ENCODE assay signal across 25 cellular contexts in the genomic region with DNA sequence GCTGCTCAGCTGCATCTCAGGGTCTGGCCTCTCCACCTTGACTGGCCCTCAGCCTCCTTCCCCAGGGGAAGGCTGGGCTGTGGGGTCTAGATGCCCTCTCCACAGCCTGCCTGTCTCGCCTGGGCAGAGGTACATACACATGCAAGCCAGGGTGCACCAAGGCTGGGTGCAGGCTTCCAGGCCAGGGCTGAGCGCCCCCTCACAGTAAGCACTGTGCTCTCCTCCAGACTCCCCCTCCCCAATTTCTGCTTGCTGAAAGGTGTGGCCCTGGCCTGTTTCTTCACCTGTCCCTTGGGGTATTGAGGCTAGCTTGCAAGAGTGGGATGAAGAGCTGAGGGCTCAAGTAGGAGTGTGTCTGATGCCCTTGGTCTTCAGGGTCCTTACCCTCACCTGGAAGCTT. TPM values are rescaled to one million over a fixed set of nuclear protein-coding genes. Genes with fewer than 3 reads are reported as not detected.
A peak's percentile ranks its signal among the peaks of the same experiment; 100 is the strongest.
DNase-seq lines count a peak whose midpoint lies in the region; ATAC-seq, FAIRE-seq and TF ChIP-seq lines count a peak whose summit lies in the region.
"Had no signal": no experiment of that assay in that cellular context is flagged by ENCODE, and none has a peak within 500 bp of the region (broad histone marks: within the 10 kb centered on the region; RNA-seq: fewer than 3 reads in every experiment).

No MANE protein-coding gene starts in this region.

- no peaks in the 10 kb centered on the region for H3K79me2 ChIP-seq in HepG2 (ENCODE audit: insufficient read depth, low read length)

- H4K20me1 ChIP-seq in HepG2 (ENCODE audit: insufficient read depth, low read length), result no peaks in the 10 kb centered on the region

- no peak overlapping the region for H3K4me2 ChIP-seq in HepG2 (ENCODE audit: low read depth, low read length)

- TF ChIP-seq POLR2A in HepG2 (IDR thresholded peaks at IDR 0.05; ENCODE audit: insufficient read depth in 1 of 2, low read depth in 2 of 2, low read length in 2 of 2), result no peak

- H3K4me3 ChIP-seq in left ventricle myocardium inferior, result no peak overlapping the region
- no peak overlapping the region for H3K4me3 ChIP-seq in HepG2 (replicated peaks in 1 of 3; ENCODE audit: insufficient read depth in 1 of 3, low read depth in 2 of 3, low read length in 3 of 3)
- H3K4me3 ChIP-seq: body of pancreas, pancreas, right lobe of liver, suprapubic skin had no signal

- H2AFZ ChIP-seq in HepG2 (ENCODE audit: low read length), result no peak overlapping the region

- TF ChIP-seq CTCF in left ventricle myocardium inferior (IDR thresholded peaks at IDR 0.05; ENCODE audit: borderline replicate concordance), result no peak
- TF ChIP-seq CTCF in HepG2 (CRISPR knock-in tag; IDR thresholded peaks at IDR 0.05), result no peak

- no peaks in the 10 kb centered on the region for H3K27me3 Mint-ChIP-seq in IgD-negative memory B cell
- H3K27me3 Mint-ChIP-seq in stimulated activated memory B cell treated with anti-CD40 and anti-IgM and Interleukin-4, amounts not matched to agents 10 μg/mL and 1 μg/mL and 100 μg/mL, for 72 hours, result no peaks in the 10 kb centered on the region
- H3K27me3 Mint-ChIP-seq: T-cell had no signal

- H3K27ac ChIP-seq in left ventricle myocardium inferior (replicated peaks) (peak overlapping the region; percentile 45), HepG2 (ENCODE audit: extremely low read length, insufficient read depth, low read length) (no peak overlapping the region), substantia nigra (ENCODE audit: low read depth, low read length, poor library complexity, severe bottlenecking) (no peak overlapping the region)
- H3K27ac ChIP-seq: body of pancreas, pancreas, right lobe of liver, suprapubic skin had no signal

- no peak for TF ChIP-seq EP300 in HepG2 (IDR thresholded peaks at IDR 0.05; ENCODE audit: low read depth in 2 of 2, low read length in 2 of 2)
- TF ChIP-seq EP300 in HepG2 (CRISPR knock-in tag; IDR thresholded peaks at IDR 0.05; ENCODE audit: borderline replicate concordance), result no peak

- ATAC-seq in left cardiac atrium (no peak), HepG2 (no peak)
- no peak for ATAC-seq in stimulated activated memory B cell treated with anti-CD40 and anti-IgM and Interleukin-4, amounts not matched to agents 10 μg/mL and 1 μg/mL and 100 μg/mL, for 72 hours
- ATAC-seq: body of pancreas; CD8-positive, alpha-beta T cell; pancreas had no signal

- POLR2A ChIA-PET in HepG2 (lab: Yijun Ruan, JAX), result interaction anchor here (0.6 kb wide), 1 partner anchor 79 kb away, joined by 3 read pairs; no protein-coding TSS in a partner anchor

- H3K9me3 Mint-ChIP-seq in IgD-negative memory B cell, result no peaks in the 10 kb centered on the region
- no peaks in the 10 kb centered on the region for H3K9me3 Mint-ChIP-seq in stimulated activated memory B cell treated with anti-CD40 and anti-IgM and Interleukin-4, amounts not matched to agents 10 μg/mL and 1 μg/mL and 100 μg/mL, for 72 hours
- H3K9me3 Mint-ChIP-seq: CD8-positive, alpha-beta T cell; T-cell had no signal

- no peaks in the 10 kb centered on the region for H3K36me3 Mint-ChIP-seq in IgD-negative memory B cell
- peaks cover 44% of the 10 kb centered on the region for H3K36me3 Mint-ChIP-seq in stimulated activated memory B cell treated with anti-CD40 and anti-IgM and Interleukin-4, amounts not matched to agents 10 μg/mL and 1 μg/mL and 100 μg/mL, for 72 hours

- in situ Hi-C loops in HepG2 (cut with HindIII; ENCODE audit: extremely low pct_ligation_motif_present, low pct_unique_long_range_greater_than_20kb), result no loop called here

- H3K9me3 ChIP-seq in left ventricle myocardium inferior (replicated peaks) (no peaks in the 10 kb centered on the region), HepG2 (ENCODE audit: low read length) (no peaks in the 10 kb centered on the region)
- H3K9me3 ChIP-seq: body of pancreas, pancreas, right lobe of liver, suprapubic skin had no signal

- H3K27me3 ChIP-seq in left ventricle myocardium inferior (ENCODE audit: low read depth), result no peaks in the 10 kb centered on the region
- no peaks in the 10 kb centered on the region for H3K27me3 ChIP-seq in HepG2 (ENCODE audit: control insufficient read depth in 1 of 2, insufficient read depth in 2 of 2, low read length in 2 of 2)
- H3K27me3 ChIP-seq: body of pancreas, pancreas, right lobe of liver, suprapubic skin had no signal

- CTCF ChIA-PET in HepG2 (lab: Yijun Ruan, JAX; ENCODE audit: low intra/inter-chr PET ratio, low total read pairs), result no interaction called here

- H3K4me1 Mint-ChIP-seq in IgD-negative memory B cell, result peaks cover 4 to 8% (median 8%) of the 10 kb centered on the region in 3 donors
- peaks cover 23% of the 10 kb centered on the region for H3K4me1 Mint-ChIP-seq in stimulated activated memory B cell treated with anti-CD40 and anti-IgM and Interleukin-4, amounts not matched to agents 10 μg/mL and 1 μg/mL and 100 μg/mL, for 72 hours

- TF ChIP-seq RAD21 in HepG2 (CRISPR knock-in tag; IDR thresholded peaks at IDR 0.05), result no peak

- H3K27ac Mint-ChIP-seq in IgD-negative memory B cell, result peak overlapping the region; percentile 10 to 72 (median 65)
- H3K27ac Mint-ChIP-seq in stimulated activated memory B cell treated with anti-CD40 and anti-IgM and Interleukin-4, amounts not matched to agents 10 μg/mL and 1 μg/mL and 100 μg/mL, for 72 hours, result peak overlapping the region; percentile 48

- no TSS peak for BruUV-seq in HepG2 (replicated peaks; lab: Mats Ljungman, UMichigan)

- intact Hi-C loops in left ventricle myocardium inferior (cut with micrococcal nuclease), result no loop called here
- intact Hi-C loops in left cardiac atrium (cut with DNase I), result no loop called here
- intact Hi-C loops in HepG2 (cut with micrococcal nuclease; ENCODE audit: unreplicated experiment), result no loop called here

- H3K4me1 ChIP-seq in left ventricle myocardium inferior (peaks cover 27% of the 10 kb centered on the region), HepG2 (ENCODE audit: insufficient read depth, low read length) (peaks cover 4% of the 10 kb centered on the region)
- H3K4me1 ChIP-seq: body of pancreas, pancreas, suprapubic skin had no signal

- H3K36me3 ChIP-seq in left ventricle myocardium inferior (no peaks in the 10 kb centered on the region), HepG2 (replicated peaks in 1 of 2; ENCODE audit: control insufficient read depth in 1 of 2, insufficient read depth in 2 of 2, low read length in 2 of 2) (peaks cover 7 to 9% of the 10 kb centered on the region in 2 experiments)
- H3K36me3 ChIP-seq: pancreas, right lobe of liver had no signal

- DNase-seq in left ventricle myocardium inferior, result no peak
- no peak for DNase-seq in left cardiac atrium
- DNase-seq in HepG2 (ENCODE audit: low spot score), result no peak
- DNase-seq in substantia nigra (lab: John Stamatoyannopoulos, UW), result no peak
- no peak for DNase-seq in D341Med (ENCODE audit: low spot score)
- no peak for DNase-seq in NCI-H1048 (lab: John Stamatoyannopoulos, UW)
- DNase-seq: activated effector memory CD4-positive, alpha-beta T cell treated with anti-CD3 and anti-CD28 coated beads, Interleukin-2, amount 50 U/mL, for 16 hours; body of pancreas; DMS53; Karpas-422; NCI-H1092; NCI-H1930; NCI-H2227 treated with DMSO at 0.1 percent for 48 hours; NCI-H748 treated with DMSO at 0.1 percent for 48 hours; SHP77 treated with DMSO at 0.1 percent for 48 hours; stimulated activated CD4-positive, alpha-beta T cell treated with anti-CD3 and anti-CD28 coated beads, Interleukin-15, amount 100 ng/mL, for 24 hours; T-cell had no signal

- no peak overlapping the region for H3K9ac ChIP-seq in HepG2 (ENCODE audit: insufficient read depth, low read depth, low read length)

- WGBS in HepG2 (ENCODE audit: low lambda C conversion rate), result no CpG with 5 or more reads among the region's 2 CpGs

- no peak for FAIRE-seq in HepG2 (lab: Jason Lieb, UNC)
- FAIRE-seq: colon, pancreas, TTC549 had no signal

- no peak overlapping the region for H3K4me3 Mint-ChIP-seq in IgD-negative memory B cell
- no peak overlapping the region for H3K4me3 Mint-ChIP-seq in stimulated activated memory B cell treated with anti-CD40 and anti-IgM and Interleukin-4, amounts not matched to agents 10 μg/mL and 1 μg/mL and 100 μg/mL, for 72 hours
- H3K4me3 Mint-ChIP-seq: CD8-positive, alpha-beta T cell had no signal

RNA-seq across cellular contexts. Expression of a gene that starts 22.5 kb away (rescaled TPM):
- 1.6 TPM for total RNA-seq in left ventricle myocardium inferior
- total RNA-seq in left cardiac atrium, result 1 to 10 TPM; 4.3 to 8.3 TPM
- 29.9 TPM for polyA plus RNA-seq in IgD-negative memory B cell
- total RNA-seq in HepG2 (2016; rRNA removed; fragmentation: Illumina TruSeq; extraction: Trizol), result 1.6 and 4.7 TPM in 2 replicates
- total RNA-seq in HepG2 (2016; cell fraction: cytosol; rRNA removed; fragmentation: Illumina TruSeq; extraction: Trizol; ENCODE audit: low read depth), result 2.8 and 3.4 TPM in 2 replicates
- 1.8 and 4.7 TPM in 2 replicates for total RNA-seq in HepG2 (2016; cell fraction: insoluble cytoplasmic fraction; rRNA removed; fragmentation: Illumina TruSeq; extraction: Trizol)
- total RNA-seq in HepG2 (2016; cell fraction: membrane; rRNA removed; fragmentation: Illumina TruSeq; extraction: Trizol), result 4.0 and 4.2 TPM in 2 replicates
- total RNA-seq in HepG2 (2016; cell fraction: nucleus; rRNA removed; fragmentation: Illumina TruSeq; extraction: Trizol), result 5.4 TPM in 2 replicates
- polyA plus RNA-seq in HepG2 (2011; rRNA removed), result 2.5 and 3.5 TPM in 2 replicates
- polyA plus RNA-seq in HepG2 (2011; cell fraction: cytosol; rRNA removed), result 2.1 and 3.1 TPM in 2 replicates
- polyA plus RNA-seq in HepG2 (2011; cell fraction: nucleus; rRNA removed), result 12.5 and 18.1 TPM in 2 replicates
- 1.0 and 2.7 TPM in 2 replicates for polyA plus RNA-seq in HepG2 (2012)
- polyA plus RNA-seq in HepG2 (2016; cell fraction: cytosol; fragmentation: Illumina TruSeq; extraction: Trizol; ENCODE audit: low read depth), result 0.36 and 0.55 TPM in 2 replicates
- 1.4 TPM in 2 replicates for polyA plus RNA-seq in HepG2 (2016; cell fraction: insoluble cytoplasmic fraction; fragmentation: Illumina TruSeq; extraction: Trizol; ENCODE audit: low read depth)
- 0.68 and 0.80 TPM in 2 replicates for polyA plus RNA-seq in HepG2 (2016; cell fraction: membrane; fragmentation: Illumina TruSeq; extraction: Trizol; ENCODE audit: low read depth)
- polyA plus RNA-seq in HepG2 (2016; cell fraction: nucleus; fragmentation: Illumina TruSeq; extraction: Trizol; ENCODE audit: insufficient read depth, low read depth), result 14.8 and 15.4 TPM in 2 replicates
- 7.0 and 19.1 TPM in 2 replicates for polyA minus RNA-seq in HepG2 (2011; rRNA and poly(A)+ RNA removed; ENCODE audit: low replicate concordance)
- 1.7 and 2.0 TPM in 2 replicates for polyA minus RNA-seq in HepG2 (2011; cell fraction: cytosol; rRNA and poly(A)+ RNA removed)
- polyA minus RNA-seq in HepG2 (2011; cell fraction: nucleus; rRNA and poly(A)+ RNA removed), result 5.2 and 7.6 TPM in 2 replicates
